ENCODE assay signal across 8 cellular contexts in genomic region chr19:55586976-55587668, GRCh38. TPM values are rescaled to one million over a fixed set of nuclear protein-coding genes. Genes with fewer than 3 reads are reported as not detected.
A peak's percentile ranks its signal among the peaks of the same experiment; 100 is the strongest.
DNase-seq lines count a peak whose midpoint lies in the region; ATAC-seq and TF ChIP-seq lines count a peak whose summit lies in the region.

No MANE protein-coding gene starts in this region.

- peak overlapping the region; percentile 50 for H3K4me3 ChIP-seq in choroid plexus epithelial cell (ENCODE audit: low read depth, low read length)

- DNase-seq in SKM-1 treated with dmso at 0.1 percent for 144 hours (lab: John Stamatoyannopoulos, UW; ENCODE audit: unreplicated experiment) (peak; percentile 15), SKM-1 (lab: John Stamatoyannopoulos, UW; ENCODE audit: unreplicated experiment) (no peak), NCI-H460 (ENCODE audit: extremely low read depth, low read depth) (peak; percentile 68), choroid plexus epithelial cell (ENCODE audit: low read depth) (peak; percentile 95), kidney tubule cell (ENCODE audit: low spot score) (peak; percentile 98)
- DNase-seq in activated CD4-positive, alpha-beta T cell treated with anti-CD3 and anti-CD28 coated beads for 4 hours, result peak; percentile 87 to 89
- DNase-seq in stimulated activated CD4-positive, alpha-beta T cell treated with anti-CD3 and anti-CD28 coated beads, Interleukin-15, amount 100 ng/mL, for 48 hours (ENCODE audit: low read depth in 2 of 2), result peak; percentile 90 to 95

- ATAC-seq in HG03342 (IDR thresholded peaks at IDR 0.05; ENCODE audit: unreplicated experiment), result peak; percentile 88

- TF ChIP-seq CTCF in choroid plexus epithelial cell (conservative IDR thresholded peaks at IDR 0.05; ENCODE audit: low read depth, low read length), result no peak

RNA-seq across cellular contexts. Expression of gene ZNF579, which starts 6.5 kb away (rescaled TPM):
- total RNA-seq in NCI-H460 (2014; rRNA removed; shearing (Covaris generic)), result 2.1 and 3.2 TPM in 2 replicates
- polyA plus RNA-seq in NCI-H460 (2014; cell fraction: nucleus; rRNA removed), result 6.2 and 8.7 TPM in 2 replicates

RNA-seq across cellular contexts. Expression of gene FIZ1, which starts 12.2 kb away (rescaled TPM):
- total RNA-seq in NCI-H460 (2014; rRNA removed; shearing (Covaris generic)), result 3.6 and 5.0 TPM in 2 replicates
- polyA plus RNA-seq in NCI-H460 (2014; cell fraction: nucleus; rRNA removed), result 7.2 and 8.3 TPM in 2 replicates

RNA-seq across cellular contexts. Expression of gene ZNF524, which starts 13.0 kb away (rescaled TPM):
- 15.9 and 16.5 TPM in 2 replicates for total RNA-seq in NCI-H460 (2014; rRNA removed; shearing (Covaris generic))
- polyA plus RNA-seq in NCI-H460 (2014; cell fraction: nucleus; rRNA removed), result 19.8 and 31.2 TPM in 2 replicates

RNA-seq across cellular contexts. Expression of gene ZNF865, which starts 18.3 kb away (rescaled TPM):
- 1.1 and 1.3 TPM in 2 replicates for total RNA-seq in NCI-H460 (2014; rRNA removed; shearing (Covaris generic))
- polyA plus RNA-seq in NCI-H460 (2014; cell fraction: nucleus; rRNA removed), result 2.2 and 3.3 TPM in 2 replicates

RNA-seq across cellular contexts. Expression of gene ZNF784, which starts 37.2 kb away (rescaled TPM):
- 2.1 and 2.2 TPM in 2 replicates for total RNA-seq in NCI-H460 (2014; rRNA removed; shearing (Covaris generic))
- polyA plus RNA-seq in NCI-H460 (2014; cell fraction: nucleus; rRNA removed), result 10.8 and 12.1 TPM in 2 replicates
